Comparison of ENCODE assay signal across 9 cellular contexts in genomic region chr13:72808917-72809500, GRCh38. TPM values are rescaled to one million over a fixed set of nuclear protein-coding genes. Genes with fewer than 3 reads are reported as not detected.
DNase-seq lines count a peak whose midpoint lies in the region; ATAC-seq and TF ChIP-seq lines count a peak whose summit lies in the region.
"Had no signal": no experiment of that assay in that cellular context is flagged by ENCODE, and none has a peak within 500 bp of the region (broad histone marks: within the 10 kb centered on the region; RNA-seq: fewer than 3 reads in every experiment).

No MANE protein-coding gene starts in this region.

- H3K27me3 ChIP-seq in ascending aorta (no peaks in the 10 kb centered on the region), left lung (no peaks in the 10 kb centered on the region)

- H3K27ac Mint-ChIP-seq in activated naive CD4-positive, alpha-beta T cell treated with anti-CD3 and anti-CD28 coated beads, Interleukin-2, amount 50 U/mL, for 72 hours, result no peak overlapping the region
- no peak overlapping the region for H3K27ac Mint-ChIP-seq in stimulated activated naive CD8-positive, alpha-beta T cell treated with anti-CD3 and anti-CD28 coated beads, Interleukin-15, amount 100 ng/mL, for 72 hours

- POLR2A ChIA-PET in HEK293 (lab: Yijun Ruan, JAX), result no interaction called here

- H3K36me3 ChIP-seq in HEK293 (ENCODE audit: control insufficient read depth in 2 of 2, insufficient read depth in 1 of 2, low read length in 2 of 2) (peaks cover 0 to 31% of the 10 kb centered on the region in 2 experiments; a peak in 2 of 3 replicates), ascending aorta (peaks cover 5 to 7% of the 10 kb centered on the region in 2 donors), left lung (no peaks in the 10 kb centered on the region)

- no peaks in the 10 kb centered on the region for H3K4me1 Mint-ChIP-seq in stimulated activated naive CD8-positive, alpha-beta T cell treated with anti-CD3 and anti-CD28 coated beads, Interleukin-15, amount 100 ng/mL, for 72 hours

- H3K9me3 Mint-ChIP-seq in activated naive CD4-positive, alpha-beta T cell treated with anti-CD3 and anti-CD28 coated beads, Interleukin-2, amount 50 U/mL, for 72 hours, result no peaks in the 10 kb centered on the region
- no peaks in the 10 kb centered on the region for H3K9me3 Mint-ChIP-seq in stimulated activated naive CD8-positive, alpha-beta T cell treated with anti-CD3 and anti-CD28 coated beads, Interleukin-15, amount 100 ng/mL, for 72 hours

- no peak for TF ChIP-seq CTCF in HEK293 (tag by site-specific recombination; IDR thresholded peaks at IDR 0.05)
- peak in 2 of 3 experiments; percentile 53 to 59 for TF ChIP-seq CTCF in ascending aorta (IDR thresholded peaks at IDR 0.05)
- TF ChIP-seq CTCF in left lung (IDR thresholded peaks at IDR 0.05), result peak; percentile 50 to 63

- H3K9me3 ChIP-seq in HEK293 (ENCODE audit: control insufficient read depth, insufficient read depth, low read depth, low read length) (no peaks in the 10 kb centered on the region), ascending aorta (no peaks in the 10 kb centered on the region), left lung (peaks cover 0 to 3% of the 10 kb centered on the region in 2 donors)

- intact Hi-C loops in ascending aorta (cut with DNase I), result no loop called here
- intact Hi-C loops in left lung (cut with DNase I), result no loop called here

- H3K4me1 ChIP-seq in HEK293 (ENCODE audit: control insufficient read depth, insufficient read depth, low read length) (no peaks in the 10 kb centered on the region), ascending aorta (no peaks in the 10 kb centered on the region), left lung (peaks cover 0 to 9% of the 10 kb centered on the region in 2 donors)

- CTCF ChIA-PET in HEK293 (lab: Yijun Ruan, JAX), result interaction anchor here (0.6 to 0.7 kb wide), 4 partner anchors 11 to 249 kb away, joined by 3 to 9 read pairs (median 4); partner anchors contain the start of gene KLF5

- H3K4me3 Mint-ChIP-seq in stimulated activated naive CD8-positive, alpha-beta T cell treated with anti-CD3 and anti-CD28 coated beads, Interleukin-15, amount 100 ng/mL, for 72 hours, result no peak overlapping the region

- ATAC-seq in left lung (peak; percentile 39), HG03521 (IDR thresholded peaks at IDR 0.05; ENCODE audit: unreplicated experiment) (no peak), HG03095 (IDR thresholded peaks at IDR 0.05; ENCODE audit: unreplicated experiment) (no peak)
- ATAC-seq in activated naive CD4-positive, alpha-beta T cell treated with anti-CD3 and anti-CD28 coated beads, Interleukin-2, amount 50 U/mL, for 72 hours, result no peak
- ATAC-seq in stimulated activated naive CD8-positive, alpha-beta T cell treated with anti-CD3 and anti-CD28 coated beads, Interleukin-15, amount 100 ng/mL, for 72 hours, result no peak

- H3K27ac ChIP-seq in HEK293 (ENCODE audit: extremely low read depth, low read depth, low read length) (no peak overlapping the region), ascending aorta (no peak overlapping the region), left lung (no peak overlapping the region)

- DNase-seq in AG20443 (ENCODE audit: low spot score), result peak; percentile 8
- no peak for DNase-seq in ascending aorta (ENCODE audit: low spot score in 2 of 2)
- DNase-seq in left lung, result no peak
- DNase-seq in activated naive CD4-positive, alpha-beta T cell treated with anti-CD3 and anti-CD28 coated beads, Interleukin-2, amount 50 U/mL, for 72 hours (ENCODE audit: low spot score in 2 of 2), result no peak
- no peak for DNase-seq in stimulated activated naive CD8-positive, alpha-beta T cell treated with anti-CD3 and anti-CD28 coated beads, Interleukin-15, amount 100 ng/mL, for 72 hours
- DNase-seq: activated CD4-positive, CD25-positive, alpha-beta regulatory T cell had no signal

- no peak overlapping the region for H3K4me3 ChIP-seq in HEK293 (ENCODE audit: low read depth, low read length)
- H3K4me3 ChIP-seq in ascending aorta, result no peak overlapping the region
- H3K4me3 ChIP-seq in left lung, result no peak overlapping the region

- H3K36me3 Mint-ChIP-seq in activated naive CD4-positive, alpha-beta T cell treated with anti-CD3 and anti-CD28 coated beads, Interleukin-2, amount 50 U/mL, for 72 hours, result peaks cover 0 to 23% of the 10 kb centered on the region in 2 donors

- no peaks in the 10 kb centered on the region for H3K27me3 Mint-ChIP-seq in stimulated activated naive CD8-positive, alpha-beta T cell treated with anti-CD3 and anti-CD28 coated beads, Interleukin-15, amount 100 ng/mL, for 72 hours

TF ChIP-seq in HEK293, 187 proteins besides CTCF, POLR2A, EP300 and RAD21:
- TF ChIP-seq ZNF292 (tag by site-specific recombination; IDR thresholded peaks at IDR 0.05; ENCODE audit: borderline replicate concordance, low read depth) (no peak), MYNN (tag by site-specific recombination; IDR thresholded peaks at IDR 0.05; ENCODE audit: borderline replicate concordance) (no peak), ZNF670 (tag by site-specific recombination; IDR thresholded peaks at IDR 0.05; ENCODE audit: low read depth) (no peak), SCRT2 (tag by site-specific recombination; IDR thresholded peaks at IDR 0.05) (peak; percentile 86), PRDM1 (tag by site-specific recombination; IDR thresholded peaks at IDR 0.05) (peak; percentile 60), ZNF544 (tag by site-specific recombination; IDR thresholded peaks at IDR 0.05) (no peak), ZNF354C (tag by site-specific recombination; IDR thresholded peaks at IDR 0.05; ENCODE audit: borderline replicate concordance, low read depth) (no peak), YY1 (tag by site-specific recombination; IDR thresholded peaks at IDR 0.05) (no peak), ZNF548 (tag by site-specific recombination; IDR thresholded peaks at IDR 0.05) (no peak), ZNF654 (tag by site-specific recombination; IDR thresholded peaks at IDR 0.05; ENCODE audit: low read depth) (peak; percentile 49), SCRT1 (tag by site-specific recombination; IDR thresholded peaks at IDR 0.05; ENCODE audit: borderline replicate concordance) (peak; percentile 84), ZBTB6 (tag by site-specific recombination; IDR thresholded peaks at IDR 0.05) (no peak), ZNF362 (tag by site-specific recombination; IDR thresholded peaks at IDR 0.05) (peak; percentile 91), ZNF530 (tag by site-specific recombination; IDR thresholded peaks at IDR 0.05; ENCODE audit: low read depth) (no peak), REPIN1 (tag by site-specific recombination; IDR thresholded peaks at IDR 0.05; ENCODE audit: low read depth) (no peak)
- TF ChIP-seq, protein P1, sequence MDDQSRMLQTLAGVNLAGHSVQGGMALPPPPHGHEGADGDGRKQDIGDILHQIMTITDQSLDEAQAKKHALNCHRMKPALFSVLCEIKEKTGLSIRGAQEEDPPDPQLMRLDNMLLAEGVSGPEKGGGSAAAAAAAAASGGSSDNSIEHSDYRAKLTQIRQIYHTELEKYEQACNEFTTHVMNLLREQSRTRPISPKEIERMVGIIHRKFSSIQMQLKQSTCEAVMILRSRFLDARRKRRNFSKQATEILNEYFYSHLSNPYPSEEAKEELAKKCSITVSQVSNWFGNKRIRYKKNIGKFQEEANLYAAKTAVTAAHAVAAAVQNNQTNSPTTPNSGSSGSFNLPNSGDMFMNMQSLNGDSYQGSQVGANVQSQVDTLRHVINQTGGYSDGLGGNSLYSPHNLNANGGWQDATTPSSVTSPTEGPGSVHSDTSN (CRISPR knock-in tag; IDR thresholded peaks at IDR 0.05), result no peak
- TF ChIP-seq, protein P2, sequence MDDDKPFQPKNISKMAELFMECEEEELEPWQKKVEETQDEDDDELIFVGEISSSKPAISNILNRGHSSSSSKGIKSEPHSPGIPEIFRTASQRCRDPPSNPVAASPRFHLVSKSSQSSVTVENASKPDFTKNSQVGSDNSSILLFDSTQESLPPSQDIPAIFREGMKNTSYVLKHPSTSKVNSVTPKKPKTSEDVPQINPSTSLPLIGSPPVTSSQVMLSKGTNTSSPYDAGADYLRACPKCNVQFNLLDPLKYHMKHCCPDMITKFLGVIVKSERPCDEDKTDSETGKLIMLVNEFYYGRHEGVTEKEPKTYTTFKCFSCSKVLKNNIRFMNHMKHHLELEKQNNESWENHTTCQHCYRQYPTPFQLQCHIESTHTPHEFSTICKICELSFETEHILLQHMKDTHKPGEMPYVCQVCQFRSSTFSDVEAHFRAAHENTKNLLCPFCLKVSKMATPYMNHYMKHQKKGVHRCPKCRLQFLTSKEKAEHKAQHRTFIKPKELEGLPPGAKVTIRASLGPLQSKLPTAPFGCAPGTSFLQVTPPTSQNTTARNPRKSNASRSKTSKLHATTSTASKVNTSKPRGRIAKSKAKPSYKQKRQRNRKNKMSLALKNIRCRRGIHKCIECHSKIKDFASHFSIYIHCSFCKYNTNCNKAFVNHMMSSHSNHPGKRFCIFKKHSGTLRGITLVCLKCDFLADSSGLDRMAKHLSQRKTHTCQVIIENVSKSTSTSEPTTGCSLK (tag by site-specific recombination; IDR thresholded peaks at IDR 0.05), result no peak

RNA-seq across cellular contexts. Expression of gene PIBF1, which starts 27.1 kb away (rescaled TPM):
- total RNA-seq in ascending aorta (17.0 TPM), left lung (10 to 100 TPM; 20.7 to 25.0 TPM)
- 10 to 100 TPM; 26.2 to 28.9 TPM for total RNA-seq in activated naive CD4-positive, alpha-beta T cell treated with anti-CD3 and anti-CD28 coated beads, Interleukin-2, amount 50 U/mL, for 72 hours

RNA-seq across cellular contexts. Expression of gene DIS3, which starts 27.3 kb away (rescaled TPM):
- 12.8 TPM for total RNA-seq in ascending aorta
- total RNA-seq in left lung, result 10 to 100 TPM; 25.3 to 26.1 TPM
- 10 to 100 TPM; 44.9 to 47.2 TPM for total RNA-seq in activated naive CD4-positive, alpha-beta T cell treated with anti-CD3 and anti-CD28 coated beads, Interleukin-2, amount 50 U/mL, for 72 hours
